In genomic region chr5:76256116-76256889, GRCh38 we compare ENCODE assay signal across 8 cellular contexts.
DNase-seq lines count a peak whose midpoint lies in the region; ATAC-seq, FAIRE-seq and TF ChIP-seq lines count a peak whose summit lies in the region.

No MANE protein-coding gene starts in this region.

- H3K27ac Mint-ChIP-seq in brain, result peak overlapping the region in 2 of 5 experiments; percentile 47 to 64

- no peak for TF ChIP-seq POLR2A in H54 (IDR thresholded peaks at IDR 0.05; ENCODE audit: low read depth, low read length)

- peak overlapping the region in 1 of 5 experiments; percentile 37 for H3K4me3 Mint-ChIP-seq in brain

- TF ChIP-seq CTCF in brain (conservative IDR thresholded peaks at IDR 0.05), result peak; percentile 87 to 92

- H3K4me1 Mint-ChIP-seq in brain, result peaks cover 13% of the 10 kb centered on the region

- peaks cover 7% of the 10 kb centered on the region for H3K27me3 Mint-ChIP-seq in brain

- H3K9me3 Mint-ChIP-seq in brain, result peaks cover 0 to 6% (median 0%) of the 10 kb centered on the region in 5 experiments

- FAIRE-seq in H54 (lab: Jason Lieb, UNC), result peak; percentile 53

- DNase-seq in ELR (ENCODE audit: low read depth) (peak; percentile 69), H54 (ENCODE audit: insufficient read length, low spot score) (peak; percentile 8), NCI-H146 treated with DMSO at 0.1 percent for 48 hours (lab: John Stamatoyannopoulos, UW; ENCODE audit: unreplicated experiment) (peak; percentile 2), T-helper 9 cell (peak; percentile 36), iPS-NIHi11 (ENCODE audit: low spot score) (peak; percentile 58)
- DNase-seq in stimulated activated CD4-positive, alpha-beta T cell treated with anti-CD3 and anti-CD28 coated beads, Interleukin-15, amount 100 ng/mL, for 24 hours, result peak; percentile 60

- H3K36me3 Mint-ChIP-seq in brain, result no peaks in the 10 kb centered on the region

- ATAC-seq in HG03045 (IDR thresholded peaks at IDR 0.05; ENCODE audit: unreplicated experiment), result no peak

Comparison
In these comparisons a context has a peak if more than half of its experiments do, and no peak if none do; other contexts are left out.
1. DNase-seq: peak in every context shown above with its lines; median percentile 69 in ELR; 60 in stimulated activated CD4-positive, alpha-beta T cell treated with anti-CD3 and anti-CD28 coated beads, Interleukin-15, amount 100 ng/mL, for 24 hours; 58 in iPS-NIHi11; 36 in T-helper 9 cell; 8 in H54; 2 in NCI-H146 treated with DMSO at 0.1 percent for 48 hours.